In genomic region chr12:3065300-3065699, GRCh38 we compare ENCODE assay signal across 23 cellular contexts. TPM values are rescaled to one million over a fixed set of nuclear protein-coding genes. Genes with fewer than 3 reads are reported as not detected.
"Had no signal": no experiment of that assay in that cellular context is flagged by ENCODE, and none has a peak within 500 bp of the region (broad histone marks: within the 10 kb centered on the region; RNA-seq: fewer than 3 reads in every experiment).

No MANE protein-coding gene starts in this region.

- DNase-seq: activated CD4-positive, alpha-beta memory T cell treated with anti-CD3 and anti-CD28 coated beads for 36 hours; activated CD4-positive, alpha-beta T cell treated with anti-CD3 and anti-CD28 coated beads, Interleukin-2, amount 10 ng/mL, durations not matched to agents 7 days and 5 days; activated CD4-positive, CD25-positive, alpha-beta regulatory T cell; activated CD8-positive, alpha-beta memory T cell treated with anti-CD3 and anti-CD28 coated beads for 24 hours; activated gamma-delta T cell; activated naive CD4-positive, alpha-beta T cell treated with anti-CD3 and anti-CD28 coated beads, Interleukin-2, amount 10 ng/mL, durations not matched to agents 7 days and 5 days; activated naive CD8-positive, alpha-beta T cell treated with anti-CD3 and anti-CD28 coated beads for 36 hours; activated T-cell treated with anti-CD3 and anti-CD28 coated beads, Interleukin-2, amount 50 U/mL, for 4 hours; brain microvascular endothelial cell; cerebellar nuclear complex; Karpas-422; NCI-H1048; NCI-H146; NCI-H187 treated with DMSO at 0.1 percent for 48 hours; NCI-H2081 treated with DMSO at 0.1 percent for 48 hours; NCI-H446; NCI-H524; SHP77; SW 1271 had no signal

- H3K4me3 Mint-ChIP-seq: activated CD4-positive, alpha-beta memory T cell treated with anti-CD3 and anti-CD28 coated beads for 36 hours; activated CD4-positive, alpha-beta T cell treated with anti-CD3 and anti-CD28 coated beads, Interleukin-2, amount 10 ng/mL, durations not matched to agents 7 days and 5 days; activated naive CD4-positive, alpha-beta T cell treated with anti-CD3 and anti-CD28 coated beads, Interleukin-2, amount 10 ng/mL, durations not matched to agents 7 days and 5 days; activated naive CD8-positive, alpha-beta T cell treated with anti-CD3 and anti-CD28 coated beads for 36 hours; activated T-cell treated with anti-CD3 and anti-CD28 coated beads, Interleukin-2, amount 50 U/mL, for 4 hours; T-helper 2 cell treated with Interferon-gamma antibody and Interleukin-4, amounts not matched to agents 5 μg/mL and 100 μg/mL, for 36 hours had no signal

- H3K36me3 ChIP-seq: brain microvascular endothelial cell, SJSA1 had no signal

- H3K9me3 ChIP-seq: SJSA1 had no signal

- H3K4me1 ChIP-seq: SJSA1 had no signal

- H3K4me1 Mint-ChIP-seq: activated CD4-positive, alpha-beta T cell treated with anti-CD3 and anti-CD28 coated beads, Interleukin-2, amount 10 ng/mL, durations not matched to agents 7 days and 5 days; activated naive CD4-positive, alpha-beta T cell treated with anti-CD3 and anti-CD28 coated beads, Interleukin-2, amount 10 ng/mL, durations not matched to agents 7 days and 5 days had no signal

- H3K36me3 Mint-ChIP-seq: activated CD4-positive, alpha-beta memory T cell treated with anti-CD3 and anti-CD28 coated beads for 36 hours; activated naive CD4-positive, alpha-beta T cell treated with anti-CD3 and anti-CD28 coated beads, Interleukin-2, amount 10 ng/mL, durations not matched to agents 7 days and 5 days; activated naive CD8-positive, alpha-beta T cell treated with anti-CD3 and anti-CD28 coated beads for 36 hours had no signal

- H3K27ac Mint-ChIP-seq: activated CD4-positive, alpha-beta memory T cell treated with anti-CD3 and anti-CD28 coated beads for 36 hours; activated CD4-positive, alpha-beta T cell treated with anti-CD3 and anti-CD28 coated beads, Interleukin-2, amount 10 ng/mL, durations not matched to agents 7 days and 5 days; activated naive CD4-positive, alpha-beta T cell treated with anti-CD3 and anti-CD28 coated beads, Interleukin-2, amount 10 ng/mL, durations not matched to agents 7 days and 5 days; activated naive CD8-positive, alpha-beta T cell treated with anti-CD3 and anti-CD28 coated beads for 36 hours; T-helper 2 cell treated with Interferon-gamma antibody and Interleukin-4, amounts not matched to agents 5 μg/mL and 100 μg/mL, for 36 hours had no signal

- ATAC-seq: activated T-cell treated with anti-CD3 and anti-CD28 coated beads, Interleukin-2, amount 50 U/mL, for 4 hours; SK-N-SH treated with all-trans-retinoic acid at 6 μM for 48 hours had no signal

- H3K27ac ChIP-seq: brain microvascular endothelial cell, SJSA1 had no signal

- H3K9me3 Mint-ChIP-seq: activated CD4-positive, alpha-beta T cell treated with anti-CD3 and anti-CD28 coated beads, Interleukin-2, amount 10 ng/mL, durations not matched to agents 7 days and 5 days; T-helper 2 cell treated with Interferon-gamma antibody and Interleukin-4, amounts not matched to agents 5 μg/mL and 100 μg/mL, for 36 hours had no signal

- H3K4me3 ChIP-seq: SJSA1 had no signal

- H3K27me3 ChIP-seq: brain microvascular endothelial cell had no signal

RNA-seq across cellular contexts. Expression of gene TSPAN9, which starts 11.9 kb away (rescaled TPM):
- total RNA-seq: T-helper 1 cell treated with Interleukin-12 subunit alpha and Interleukin-12 subunit beta and Interleukin-4 antibody, amounts not matched to agents 30 ng/mL and 1 ng/mL, for 36 hours had no signal
